9 cellular contexts compared by ENCODE assay signal in genomic region chr11:31236052-31236652, GRCh38.
A peak's percentile ranks its signal among the peaks of the same experiment; 100 is the strongest.
DNase-seq lines count a peak whose midpoint lies in the region; ATAC-seq and TF ChIP-seq lines count a peak whose summit lies in the region.
"Had no signal": no experiment of that assay in that cellular context is flagged by ENCODE, and none has a peak within 500 bp of the region (broad histone marks: within the 10 kb centered on the region; RNA-seq: fewer than 3 reads in every experiment).

No MANE protein-coding gene starts in this region.

- WGBS in endodermal cell (ENCODE audit: insufficient coverage in 1 of 2, insufficient read length in 1 of 2), 2 experiments = no CpG with 5 or more reads among the region's 1 CpG

- H3K79me2 ChIP-seq in GM23338 (replicated peaks; ENCODE audit: insufficient read depth) = no peaks in the 10 kb centered on the region

- H3K4me3 Mint-ChIP-seq in GM23338 = no peak overlapping the region
- H3K4me3 Mint-ChIP-seq in endodermal cell = no peak overlapping the region
- H3K4me3 Mint-ChIP-seq in stimulated activated naive B cell treated with anti-CD40 and anti-IgM and Interleukin-4, amounts not matched to agents 10 μg/mL and 1 μg/mL and 100 μg/mL, for 72 hours = no peak overlapping the region
- H3K4me3 Mint-ChIP-seq in activated T-helper 1 cell treated with anti-CD3 and anti-CD28 coated beads, Interleukin-12 subunit alpha, Interleukin-12 subunit beta, Interleukin-2, Interleukin-4 antibody, amounts not matched to agents 30 ng/mL and 10 ng/mL and 1 ng/mL, durations not matched to agents 14 hours and 24 hours and 36 hours = no peak overlapping the region
- H3K4me3 Mint-ChIP-seq: naive thymus-derived CD4-positive, alpha-beta T cell had no signal

- no peaks in the 10 kb centered on the region for H3F3A ChIP-seq in GM23338 (replicated peaks; ENCODE audit: low read depth)

- H3K4me1 Mint-ChIP-seq in GM23338 = peaks cover 33% of the 10 kb centered on the region
- peaks cover 34% of the 10 kb centered on the region for H3K4me1 Mint-ChIP-seq in endodermal cell
- H3K4me1 Mint-ChIP-seq in stimulated activated naive B cell treated with anti-CD40 and anti-IgM and Interleukin-4, amounts not matched to agents 10 μg/mL and 1 μg/mL and 100 μg/mL, for 72 hours = no peaks in the 10 kb centered on the region
- H3K4me1 Mint-ChIP-seq in activated T-helper 1 cell treated with anti-CD3 and anti-CD28 coated beads, Interleukin-12 subunit alpha, Interleukin-12 subunit beta, Interleukin-2, Interleukin-4 antibody, amounts not matched to agents 30 ng/mL and 10 ng/mL and 1 ng/mL, durations not matched to agents 14 hours and 24 hours and 36 hours (ENCODE audit: low read depth) = no peaks in the 10 kb centered on the region
- H3K4me1 Mint-ChIP-seq: naive thymus-derived CD4-positive, alpha-beta T cell had no signal

- no peak overlapping the region for H3K27ac ChIP-seq in GM23338 (ENCODE audit: low read depth)
- H3K27ac ChIP-seq in endodermal cell (ENCODE audit: low read depth, low read length) = no peak overlapping the region

- no peak overlapping the region for H3K9ac ChIP-seq in endodermal cell (ENCODE audit: extremely low read depth, low read length, poor library complexity, severe bottlenecking)

- DNase-seq in ACHN = peak; percentile 40
- no peak for DNase-seq in GM23338 (ENCODE audit: low spot score)
- peak; percentile 42 for DNase-seq in NCI-H748 (lab: John Stamatoyannopoulos, UW; ENCODE audit: unreplicated experiment)
- DNase-seq in endodermal cell = no peak
- no peak for DNase-seq in stimulated activated naive B cell treated with anti-CD40 and anti-IgM and Interleukin-4, amounts not matched to agents 10 μg/mL and 1 μg/mL and 100 μg/mL, for 72 hours
- DNase-seq in activated T-helper 1 cell treated with anti-CD3 and anti-CD28 coated beads, Interleukin-12 subunit alpha, Interleukin-12 subunit beta, Interleukin-2, Interleukin-4 antibody, amounts not matched to agents 30 ng/mL and 10 ng/mL and 1 ng/mL, durations not matched to agents 14 hours and 24 hours and 36 hours (ENCODE audit: low spot score) = no peak

- ATAC-seq in GM23338 (no peak), GM19023 (IDR thresholded peaks at IDR 0.05; ENCODE audit: unreplicated experiment) (no peak), HG03520 (IDR thresholded peaks at IDR 0.05; ENCODE audit: unreplicated experiment) (no peak)
- no peak for ATAC-seq in stimulated activated naive B cell treated with anti-CD40 and anti-IgM and Interleukin-4, amounts not matched to agents 10 μg/mL and 1 μg/mL and 100 μg/mL, for 72 hours (replicated peaks)
- ATAC-seq: naive thymus-derived CD4-positive, alpha-beta T cell had no signal

- no peaks in the 10 kb centered on the region for H4K20me1 ChIP-seq in GM23338 (replicated peaks; ENCODE audit: insufficient read depth)

- H3K4me1 ChIP-seq in GM23338 (ENCODE audit: insufficient read depth) = peaks cover 43% of the 10 kb centered on the region
- peaks cover 5% of the 10 kb centered on the region for H3K4me1 ChIP-seq in endodermal cell (ENCODE audit: control insufficient read depth, insufficient read depth, low read length)

- no peaks in the 10 kb centered on the region for H3K36me3 ChIP-seq in GM23338 (ENCODE audit: insufficient read depth)
- H3K36me3 ChIP-seq in endodermal cell (ENCODE audit: control insufficient read depth, insufficient read depth, low read length) = no peaks in the 10 kb centered on the region

- peaks cover 3% of the 10 kb centered on the region for H3K27me3 Mint-ChIP-seq in GM23338 (ENCODE audit: insufficient read depth, low read depth, poor library complexity)
- no peaks in the 10 kb centered on the region for H3K27me3 Mint-ChIP-seq in endodermal cell (ENCODE audit: insufficient read depth)
- no peaks in the 10 kb centered on the region for H3K27me3 Mint-ChIP-seq in stimulated activated naive B cell treated with anti-CD40 and anti-IgM and Interleukin-4, amounts not matched to agents 10 μg/mL and 1 μg/mL and 100 μg/mL, for 72 hours
- H3K27me3 Mint-ChIP-seq in activated T-helper 1 cell treated with anti-CD3 and anti-CD28 coated beads, Interleukin-12 subunit alpha, Interleukin-12 subunit beta, Interleukin-2, Interleukin-4 antibody, amounts not matched to agents 30 ng/mL and 10 ng/mL and 1 ng/mL, durations not matched to agents 14 hours and 24 hours and 36 hours (ENCODE audit: insufficient read depth) = no peaks in the 10 kb centered on the region

- intact Hi-C loops in activated T-helper 1 cell treated with anti-CD3 and anti-CD28 coated beads, Interleukin-12 subunit alpha, Interleukin-12 subunit beta, Interleukin-2, Interleukin-4 antibody, amounts not matched to agents 30 ng/mL and 10 ng/mL and 1 ng/mL, durations not matched to agents 14 hours and 24 hours and 36 hours (cut with micrococcal nuclease) = no loop called here

- no peaks in the 10 kb centered on the region for H3K9me2 ChIP-seq in GM23338 (ENCODE audit: insufficient read depth)

- peak; percentile 45 to 47; a peak in 3 of 4 replicates for TF ChIP-seq CTCF in GM23338 (conservative IDR thresholded peaks at IDR 0.05; ENCODE audit: low read depth in 2 of 2)
- peak; percentile 20 for TF ChIP-seq CTCF in endodermal cell (conservative IDR thresholded peaks at IDR 0.05)

- no peak overlapping the region for H3K4me3 ChIP-seq in GM23338
- H3K4me3 ChIP-seq in endodermal cell (ENCODE audit: low read length) = no peak overlapping the region

- H3K36me3 Mint-ChIP-seq in GM23338 (ENCODE audit: low read depth) (no peaks in the 10 kb centered on the region), endodermal cell (ENCODE audit: low read depth) (no peaks in the 10 kb centered on the region)
- no peaks in the 10 kb centered on the region for H3K36me3 Mint-ChIP-seq in stimulated activated naive B cell treated with anti-CD40 and anti-IgM and Interleukin-4, amounts not matched to agents 10 μg/mL and 1 μg/mL and 100 μg/mL, for 72 hours
- no peaks in the 10 kb centered on the region for H3K36me3 Mint-ChIP-seq in activated T-helper 1 cell treated with anti-CD3 and anti-CD28 coated beads, Interleukin-12 subunit alpha, Interleukin-12 subunit beta, Interleukin-2, Interleukin-4 antibody, amounts not matched to agents 30 ng/mL and 10 ng/mL and 1 ng/mL, durations not matched to agents 14 hours and 24 hours and 36 hours (ENCODE audit: low read depth)
- H3K36me3 Mint-ChIP-seq: naive thymus-derived CD4-positive, alpha-beta T cell had no signal

- no peaks in the 10 kb centered on the region for H3K9me3 ChIP-seq in endodermal cell (ENCODE audit: control insufficient read depth, low read length)

- in situ Hi-C loops in ACHN (cut with HindIII; ENCODE audit: low pct_ligation_motif_present, low pct_unique_long_range_greater_than_20kb, low sequenced_read_pairs) = no loop called here

- H3K9me3 Mint-ChIP-seq in GM23338 (no peaks in the 10 kb centered on the region), endodermal cell (no peaks in the 10 kb centered on the region)
- H3K9me3 Mint-ChIP-seq in stimulated activated naive B cell treated with anti-CD40 and anti-IgM and Interleukin-4, amounts not matched to agents 10 μg/mL and 1 μg/mL and 100 μg/mL, for 72 hours = no peaks in the 10 kb centered on the region
- H3K9me3 Mint-ChIP-seq in activated T-helper 1 cell treated with anti-CD3 and anti-CD28 coated beads, Interleukin-12 subunit alpha, Interleukin-12 subunit beta, Interleukin-2, Interleukin-4 antibody, amounts not matched to agents 30 ng/mL and 10 ng/mL and 1 ng/mL, durations not matched to agents 14 hours and 24 hours and 36 hours = no peaks in the 10 kb centered on the region
- H3K9me3 Mint-ChIP-seq: naive thymus-derived CD4-positive, alpha-beta T cell had no signal

- H3K4me2 ChIP-seq in GM23338 = no peak overlapping the region

- no peaks in the 10 kb centered on the region for H3K27me3 ChIP-seq in GM23338 (ENCODE audit: insufficient read depth)
- no peaks in the 10 kb centered on the region for H3K27me3 ChIP-seq in endodermal cell (ENCODE audit: control insufficient read depth, insufficient read depth, low read length, poor library complexity, severe bottlenecking)

- H3K27ac Mint-ChIP-seq in GM23338 (no peak overlapping the region; the same call in 1 of the 2 replicates), endodermal cell (no peak overlapping the region)
- no peak overlapping the region for H3K27ac Mint-ChIP-seq in stimulated activated naive B cell treated with anti-CD40 and anti-IgM and Interleukin-4, amounts not matched to agents 10 μg/mL and 1 μg/mL and 100 μg/mL, for 72 hours
- no peak overlapping the region for H3K27ac Mint-ChIP-seq in activated T-helper 1 cell treated with anti-CD3 and anti-CD28 coated beads, Interleukin-12 subunit alpha, Interleukin-12 subunit beta, Interleukin-2, Interleukin-4 antibody, amounts not matched to agents 30 ng/mL and 10 ng/mL and 1 ng/mL, durations not matched to agents 14 hours and 24 hours and 36 hours
- H3K27ac Mint-ChIP-seq: naive thymus-derived CD4-positive, alpha-beta T cell had no signal

- H2AFZ ChIP-seq in GM23338 = no peak overlapping the region

TF ChIP-seq in GM23338, 12 proteins besides CTCF, POLR2A, EP300 and RAD21 (continues in another document):
- TF ChIP-seq ZNF331 (CRISPR knock-in tag; IDR thresholded peaks at IDR 0.05; ENCODE audit: low read depth) (no peak), JUNB (IDR thresholded peaks at IDR 0.05; ENCODE audit: unreplicated experiment) (no peak), STAT1 (IDR thresholded peaks at IDR 0.05; ENCODE audit: unreplicated experiment) (no peak), ETS1 (IDR thresholded peaks at IDR 0.05) (no peak), POLR2AphosphoS5 (IDR thresholded peaks at IDR 0.05; ENCODE audit: low read depth) (no peak)

Comparison
In these comparisons a context has a peak if more than half of its experiments do, and no peak if none do; other contexts are left out.
1. DNase-seq: peak in ACHN (single experiment) and NCI-H748 (single experiment); none in GM23338 (single experiment), endodermal cell (single experiment), stimulated activated naive B cell treated with anti-CD40 and anti-IgM and Interleukin-4, amounts not matched to agents 10 μg/mL and 1 μg/mL and 100 μg/mL, for 72 hours (single experiment) and activated T-helper 1 cell treated with anti-CD3 and anti-CD28 coated beads, Interleukin-12 subunit alpha, Interleukin-12 subunit beta, Interleukin-2, Interleukin-4 antibody, amounts not matched to agents 30 ng/mL and 10 ng/mL and 1 ng/mL, durations not matched to agents 14 hours and 24 hours and 36 hours (single experiment).